8 cellular contexts compared by ENCODE assay signal in the genomic region with DNA sequence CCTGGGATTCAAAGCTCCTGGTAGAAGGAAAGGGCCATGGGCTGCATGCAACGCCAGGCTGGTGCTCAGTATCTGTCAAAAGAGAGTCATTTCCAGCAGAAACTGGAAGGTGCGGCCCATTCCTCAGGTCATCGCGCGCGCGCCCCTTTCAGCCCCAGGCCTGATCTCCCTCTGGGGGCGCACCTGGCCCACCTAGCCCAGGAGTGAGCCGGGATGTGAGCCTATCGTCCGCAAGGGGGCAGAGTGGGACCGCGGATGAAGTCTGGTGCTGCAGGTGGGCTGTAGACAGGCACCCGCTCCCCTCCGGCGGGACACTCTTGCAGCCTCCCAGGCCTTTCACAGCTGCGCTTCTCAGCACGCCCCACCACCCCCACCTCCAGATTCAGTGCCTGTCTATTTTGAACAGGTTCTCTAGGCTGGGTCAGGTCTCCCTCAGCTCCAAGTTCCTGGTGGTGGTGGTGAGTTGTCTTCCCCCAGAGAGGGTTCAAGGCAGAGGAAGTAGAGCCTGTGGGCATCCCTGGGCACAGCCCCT. TPM values are rescaled to one million over a fixed set of nuclear protein-coding genes. Genes with fewer than 3 reads are reported as not detected.
A peak's percentile ranks its signal among the peaks of the same experiment; 100 is the strongest.
DNase-seq lines count a peak whose midpoint lies in the region; ATAC-seq and TF ChIP-seq lines count a peak whose summit lies in the region.

No MANE protein-coding gene starts in this region.

- H3K27ac Mint-ChIP-seq in activated CD8-positive, alpha-beta T cell treated with anti-CD3 and anti-CD28 coated beads for 36 hours: no peak overlapping the region
- no peak overlapping the region for H3K27ac Mint-ChIP-seq in mesothelial cell of epicardium

- no peaks in the 10 kb centered on the region for H3K36me3 Mint-ChIP-seq in activated CD8-positive, alpha-beta T cell treated with anti-CD3 and anti-CD28 coated beads for 36 hours (ENCODE audit: low read depth)
- no peaks in the 10 kb centered on the region for H3K36me3 Mint-ChIP-seq in mesothelial cell of epicardium

- intact Hi-C loops in activated CD8-positive, alpha-beta T cell treated with anti-CD3 and anti-CD28 coated beads for 36 hours (cut with micrococcal nuclease): loop anchor here (1.0 to 5.0 kb wide), 3 partner anchors 51 to 143 kb away; no protein-coding TSS in a partner anchor

- peaks cover 13% of the 10 kb centered on the region for H3K4me1 Mint-ChIP-seq in activated CD8-positive, alpha-beta T cell treated with anti-CD3 and anti-CD28 coated beads for 36 hours (ENCODE audit: low read depth)
- peaks cover 30% of the 10 kb centered on the region for H3K4me1 Mint-ChIP-seq in mesothelial cell of epicardium

- ATAC-seq in GM18505 (IDR thresholded peaks at IDR 0.05; ENCODE audit: unreplicated experiment): peak; percentile 70
- peak; percentile 85 for ATAC-seq in HG03175 (IDR thresholded peaks at IDR 0.05; ENCODE audit: unreplicated experiment)
- peak; percentile 99 for ATAC-seq in activated CD8-positive, alpha-beta T cell treated with anti-CD3 and anti-CD28 coated beads for 36 hours

- CTCF ChIA-PET in activated CD8-positive, alpha-beta T cell treated with anti-CD3 and anti-CD28 coated beads for 36 hours (lab: Charles Lee): interaction anchor here (0.6 to 6.2 kb wide), 42 partner anchors 10 to 487 kb away, joined by 3 to 92 read pairs (median 4); a partner anchor contains a TSS

- H3K27me3 Mint-ChIP-seq in activated CD8-positive, alpha-beta T cell treated with anti-CD3 and anti-CD28 coated beads for 36 hours: no peaks in the 10 kb centered on the region
- H3K27me3 Mint-ChIP-seq in mesothelial cell of epicardium (ENCODE audit: low read depth): peaks cover 1% of the 10 kb centered on the region

- peak; percentile 48 for DNase-seq in A172 (ENCODE audit: low spot score)
- DNase-seq in NCI-H748 (lab: John Stamatoyannopoulos, UW; ENCODE audit: unreplicated experiment): peak; percentile 75
- peak; percentile 95 for DNase-seq in activated CD8-positive, alpha-beta T cell treated with anti-CD3 and anti-CD28 coated beads for 36 hours
- DNase-seq in effector CD4-positive, alpha-beta T cell: peak; percentile 83
- peak; percentile 81 to 94 for DNase-seq in mesothelial cell of epicardium (ENCODE audit: low spot score in 2 of 2, unreplicated experiment in 2 of 2)
- peak; percentile 75 for DNase-seq in stimulated activated CD8-positive, alpha-beta memory T cell treated with anti-CD3 and anti-CD28 coated beads, Interleukin-4, amount 100 ng/mL, for 24 hours (ENCODE audit: low read depth)

- TF ChIP-seq POLR2A in GM18505 (IDR thresholded peaks at IDR 0.05; ENCODE audit: borderline replicate concordance, extremely low read depth, insufficient read depth, insufficient read length): no peak

- no peak overlapping the region for H3K4me3 Mint-ChIP-seq in activated CD8-positive, alpha-beta T cell treated with anti-CD3 and anti-CD28 coated beads for 36 hours
- no peak overlapping the region for H3K4me3 Mint-ChIP-seq in mesothelial cell of epicardium

- POLR2A ChIA-PET in activated CD8-positive, alpha-beta T cell treated with anti-CD3 and anti-CD28 coated beads for 36 hours (lab: Charles Lee): interaction anchor here (0.7 to 1.4 kb wide), 5 partner anchors 18 to 142 kb away, joined by 3 to 5 read pairs (median 3); a partner anchor contains a TSS

- no peaks in the 10 kb centered on the region for H3K9me3 Mint-ChIP-seq in activated CD8-positive, alpha-beta T cell treated with anti-CD3 and anti-CD28 coated beads for 36 hours
- H3K9me3 Mint-ChIP-seq in mesothelial cell of epicardium: no peaks in the 10 kb centered on the region

- peak; percentile 94 for TF ChIP-seq CTCF in activated CD8-positive, alpha-beta T cell treated with anti-CD3 and anti-CD28 coated beads for 36 hours (IDR thresholded peaks at IDR 0.05)
- TF ChIP-seq CTCF in mesothelial cell of epicardium (IDR thresholded peaks at IDR 0.05; ENCODE audit: unreplicated experiment): peak; percentile 84

RNA-seq across cellular contexts. Expression of a gene that starts 5.8 kb away (rescaled TPM):
- 704 and 1,100 TPM in 2 replicates for total RNA-seq in A172 (2014; rRNA removed; shearing (Covaris generic))
- total RNA-seq in activated CD8-positive, alpha-beta T cell treated with anti-CD3 and anti-CD28 coated beads for 36 hours: 1,000 to 10,000 TPM; 2,039 to 2,045 TPM
- total RNA-seq in mesothelial cell of epicardium: 1,237 to 1,322 TPM (median 1,301 TPM) in 3 replicates

RNA-seq across cellular contexts. Expression of a gene that starts 18.2 kb away (rescaled TPM):
- total RNA-seq in A172 (2014; rRNA removed; shearing (Covaris generic)): 46.5 and 66.1 TPM in 2 replicates
- total RNA-seq in activated CD8-positive, alpha-beta T cell treated with anti-CD3 and anti-CD28 coated beads for 36 hours: 10 to 100 TPM; 61.8 to 64.5 TPM
- 47.8 to 59.0 TPM (median 58.7 TPM) in 3 replicates for total RNA-seq in mesothelial cell of epicardium

RNA-seq across cellular contexts. Expression of a gene that starts 26.6 kb away (rescaled TPM):
- 4.2 and 10.2 TPM in 2 replicates for total RNA-seq in A172 (2014; rRNA removed; shearing (Covaris generic))
- total RNA-seq in activated CD8-positive, alpha-beta T cell treated with anti-CD3 and anti-CD28 coated beads for 36 hours: 1 to 10 TPM; 8.9 to 9.5 TPM
- 13.7 to 15.5 TPM (median 14.8 TPM) in 3 replicates for total RNA-seq in mesothelial cell of epicardium

RNA-seq across cellular contexts. Expression of a gene that starts 27.7 kb away (rescaled TPM):
- total RNA-seq in A172 (2014; rRNA removed; shearing (Covaris generic)): 21.2 and 21.5 TPM in 2 replicates
- 10 to 100 TPM; 70.7 to 73.6 TPM for total RNA-seq in activated CD8-positive, alpha-beta T cell treated with anti-CD3 and anti-CD28 coated beads for 36 hours
- 25.9 to 27.2 TPM (median 26.0 TPM) in 3 replicates for total RNA-seq in mesothelial cell of epicardium

RNA-seq across cellular contexts. Expression of a gene that starts 34.3 kb away (rescaled TPM):
- total RNA-seq in A172 (2014; rRNA removed; shearing (Covaris generic)): 99.7 and 107 TPM in 2 replicates
- total RNA-seq in activated CD8-positive, alpha-beta T cell treated with anti-CD3 and anti-CD28 coated beads for 36 hours: 1 to 10 TPM; 8.4 to 9.6 TPM
- total RNA-seq in mesothelial cell of epicardium: 58.3 to 62.0 TPM (median 59.8 TPM) in 3 replicates

Comparison
In these comparisons a context has a peak if more than half of its experiments do, and no peak if none do; other contexts are left out.
1. Peak in every context shown above with its lines: DNase-seq and ATAC-seq.